In the genomic region with DNA sequence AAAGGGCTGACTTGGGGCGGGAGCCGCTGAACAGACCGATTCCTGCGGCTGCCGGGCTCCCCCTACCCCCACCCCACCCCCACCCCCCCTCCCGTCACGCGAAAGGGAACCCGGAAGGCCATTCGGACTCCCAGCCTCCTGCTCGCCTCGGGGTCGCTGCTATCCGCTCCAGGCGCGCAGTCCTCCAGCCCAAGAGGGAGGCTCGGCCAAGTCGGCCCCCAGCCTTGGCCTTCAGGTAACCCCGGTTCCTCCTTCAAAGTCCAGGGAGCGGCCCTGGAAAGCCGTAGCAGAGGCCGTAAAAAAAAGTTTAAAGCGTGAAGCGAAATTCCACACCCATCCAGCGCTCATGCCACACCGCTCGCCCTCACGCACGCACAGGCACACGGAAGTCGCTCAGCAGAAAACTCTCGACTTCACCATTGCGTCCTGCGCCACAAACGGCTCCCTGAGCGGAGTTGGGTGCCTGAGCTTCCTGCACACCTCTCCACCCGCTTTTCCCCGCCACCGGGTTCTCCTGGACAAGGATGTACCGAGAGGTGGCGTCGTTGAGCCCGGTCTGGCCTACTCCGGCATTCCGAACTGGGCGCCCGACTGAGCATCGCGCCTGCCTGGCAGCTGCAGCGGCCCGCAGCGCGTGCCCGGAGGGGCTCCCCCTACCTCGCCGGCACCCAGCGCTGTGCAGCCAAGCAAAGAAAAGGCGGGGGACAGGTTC, we compare ENCODE assay signal across 10 cellular contexts.
DNase-seq lines count a peak whose midpoint lies in the region; ATAC-seq and TF ChIP-seq lines count a peak whose summit lies in the region.
"Had no signal": no experiment of that assay in that cellular context is flagged by ENCODE, and none has a peak within 500 bp of the region (broad histone marks: within the 10 kb centered on the region; RNA-seq: fewer than 3 reads in every experiment).

No MANE protein-coding gene starts in this region.

- DNase-seq in activated T-cell treated with anti-CD3 and anti-CD28 coated beads, Interleukin-2, amount 50 U/mL, for 24 hours: peak; percentile 36
- no peak for DNase-seq in activated T-cell treated with anti-CD3 and anti-CD28 coated beads, Interleukin-2, amount 50 U/mL, for 1 hour
- DNase-seq in astrocyte of the cerebellum (ENCODE audit: low read depth): peak; percentile 4
- DNase-seq in iPS-NIHi7 (ENCODE audit: extremely low spot score): peak; percentile 82
- peak in 36 of 49 donors; percentile 3 to 75 (median 45) for DNase-seq in substantia nigra (lab: John Stamatoyannopoulos, UW)
- DNase-seq in NCI-H1092 treated with DMSO at 0.1 percent for 48 hours (lab: John Stamatoyannopoulos, UW): no peak
- DNase-seq: naive B cell had no signal

- H3K27ac ChIP-seq in substantia nigra (ENCODE audit: low read depth, low read length, poor library complexity, severe bottlenecking): no peak overlapping the region

- TF ChIP-seq CTCF in astrocyte of the cerebellum (IDR thresholded peaks at IDR 0.05; ENCODE audit: low read depth, low read length, missing control alignments): peak; percentile 65

- in situ Hi-C loops in astrocyte of the cerebellum (cut with HindIII; ENCODE audit: low sequenced_read_pairs): no loop called here

- no peak overlapping the region for H3K27ac Mint-ChIP-seq in activated T-cell treated with anti-CD3 and anti-CD28 coated beads, Interleukin-2, amount 50 U/mL, for 24 hours
- H3K27ac Mint-ChIP-seq: naive B cell; T-helper 1 cell treated with Interleukin-12 subunit alpha and Interleukin-12 subunit beta and Interleukin-4 antibody, amounts not matched to agents 30 μg/mL and 1 μg/mL, for 36 hours had no signal

- no peaks in the 10 kb centered on the region for H3K36me3 Mint-ChIP-seq in activated T-cell treated with anti-CD3 and anti-CD28 coated beads, Interleukin-2, amount 50 U/mL, for 24 hours (ENCODE audit: low read depth)

- H3K4me3 Mint-ChIP-seq in activated T-cell treated with anti-CD3 and anti-CD28 coated beads, Interleukin-2, amount 50 U/mL, for 24 hours: no peak overlapping the region
- H3K4me3 Mint-ChIP-seq: T-helper 1 cell treated with Interleukin-12 subunit alpha and Interleukin-12 subunit beta and Interleukin-4 antibody, amounts not matched to agents 30 μg/mL and 1 μg/mL, for 36 hours had no signal

- H3K4me1 Mint-ChIP-seq in activated T-cell treated with anti-CD3 and anti-CD28 coated beads, Interleukin-2, amount 50 U/mL, for 24 hours (ENCODE audit: low read depth): peaks cover 17% of the 10 kb centered on the region

- no peak for ATAC-seq in GM21528 (IDR thresholded peaks at IDR 0.05; ENCODE audit: low FRiP score, unreplicated experiment)
- ATAC-seq in GM21737 (IDR thresholded peaks at IDR 0.05; ENCODE audit: unreplicated experiment): no peak

- H3K9me3 Mint-ChIP-seq in activated T-cell treated with anti-CD3 and anti-CD28 coated beads, Interleukin-2, amount 50 U/mL, for 24 hours: no peaks in the 10 kb centered on the region
- H3K9me3 Mint-ChIP-seq: T-helper 1 cell treated with Interleukin-12 subunit alpha and Interleukin-12 subunit beta and Interleukin-4 antibody, amounts not matched to agents 30 μg/mL and 1 μg/mL, for 36 hours had no signal

- peak overlapping the region; percentile 37 for H3K4me3 ChIP-seq in astrocyte of the cerebellum (ENCODE audit: low read depth, low read length)

- H3K27me3 Mint-ChIP-seq in activated T-cell treated with anti-CD3 and anti-CD28 coated beads, Interleukin-2, amount 50 U/mL, for 24 hours: peaks cover 80% of the 10 kb centered on the region

Comparison
In these comparisons a context has a peak if more than half of its experiments do, and no peak if none do; other contexts are left out.
1. DNase-seq: peak in activated T-cell treated with anti-CD3 and anti-CD28 coated beads, Interleukin-2, amount 50 U/mL, for 24 hours (single experiment), astrocyte of the cerebellum (single experiment), iPS-NIHi7 (single experiment) and substantia nigra (36 of 49); none in activated T-cell treated with anti-CD3 and anti-CD28 coated beads, Interleukin-2, amount 50 U/mL, for 1 hour (single experiment) and NCI-H1092 treated with DMSO at 0.1 percent for 48 hours (single experiment).